ENCODE assay signal across 15 cellular contexts in the genomic region with DNA sequence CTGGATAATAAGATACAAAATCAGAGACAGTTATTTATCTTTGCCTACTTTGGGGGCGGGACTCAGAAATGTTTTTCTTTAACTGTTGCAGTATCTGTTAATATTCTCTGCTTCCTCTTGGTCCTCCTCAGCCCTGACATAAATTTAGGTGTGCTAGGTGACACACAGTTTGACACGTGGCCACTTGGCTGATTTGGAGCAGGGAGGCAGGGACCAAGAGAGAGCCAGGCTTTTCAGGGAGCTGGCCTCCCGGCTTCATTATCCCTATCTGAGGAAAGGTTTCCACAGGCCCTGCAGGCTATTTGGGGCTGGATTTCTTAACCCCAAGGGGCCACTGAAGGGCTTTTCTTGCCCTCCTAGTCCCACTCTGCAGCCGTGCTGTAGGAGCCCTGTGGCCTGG. TPM values are rescaled to one million over a fixed set of nuclear protein-coding genes. Genes with fewer than 3 reads are reported as not detected.
"Had no signal": no experiment of that assay in that cellular context is flagged by ENCODE, and none has a peak within 500 bp of the region (broad histone marks: within the 10 kb centered on the region; RNA-seq: fewer than 3 reads in every experiment).

No MANE protein-coding gene starts in this region.

- DNase-seq: KBM-7, MV-4-11, NCI-H1048, NCI-H1105, NCI-H1436 treated with DMSO at 0.1 percent for 48 hours, NCI-H1930, NCI-H2081, NCI-H2107, NCI-H2227 treated with DMSO at 0.1 percent for 48 hours, NCI-H526 treated with DMSO at 0.1 percent for 48 hours, NCI-H748 treated with DMSO at 0.1 percent for 48 hours, RPMI8226, SHP77, SK-N-SH had no signal

RNA-seq across cellular contexts. Expression of a gene that starts 59.2 kb away (rescaled TPM):
- total RNA-seq: MCF 10A had no signal
